Comparison of ENCODE assay signal across 19 cellular contexts in the genomic region with DNA sequence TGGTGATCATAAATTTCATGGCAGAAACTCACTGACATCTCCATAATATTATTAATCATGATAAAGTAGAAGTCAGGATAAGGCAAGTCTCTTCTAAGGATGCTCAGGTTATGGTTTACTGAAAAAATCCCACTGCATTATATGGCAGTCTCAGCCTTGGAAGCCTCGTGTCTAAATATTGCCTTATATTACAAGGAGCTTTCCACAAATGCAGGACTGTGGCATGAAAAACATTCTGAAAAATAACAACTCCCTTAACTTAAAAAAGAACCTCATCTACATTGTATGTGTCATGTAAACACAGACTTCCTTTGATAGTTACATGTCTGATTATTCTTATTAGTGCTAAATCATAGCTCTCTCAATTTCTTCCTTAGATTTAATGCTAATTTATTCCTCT.
"Had no signal": no experiment of that assay in that cellular context is flagged by ENCODE, and none has a peak within 500 bp of the region (broad histone marks: within the 10 kb centered on the region; RNA-seq: fewer than 3 reads in every experiment).

No MANE protein-coding gene starts in this region.

- H3K79me2 ChIP-seq: hepatocyte, parathyroid adenoma had no signal

- H3K27ac ChIP-seq: coronary artery, hepatocyte, left ventricle myocardium inferior, lower lobe of right lung, parathyroid adenoma, prostate gland, right lobe of liver had no signal

- H3K4me3 Mint-ChIP-seq: memory B cell, naive B cell, nephron progenitor cell had no signal

- H3K4me1 Mint-ChIP-seq: nephron progenitor cell had no signal

- H3K4me2 ChIP-seq: hepatocyte had no signal

- DNase-seq: effector CD4-positive, alpha-beta T cell; foreskin melanocyte; head of caudate nucleus; kidney; left cardiac atrium; left ventricle myocardium inferior; lower lobe of right lung; naive B cell; nephron progenitor cell; right lobe of liver; stimulated activated CD4-positive, alpha-beta T cell treated with anti-CD3 and anti-CD28 coated beads, Interleukin-2, amount 100 ng/mL, for 24 hours; stimulated activated naive CD4-positive, alpha-beta T cell; trophoblast cell had no signal

- H3K4me3 ChIP-seq: coronary artery, hepatocyte, left ventricle myocardium inferior, lower lobe of right lung, prostate gland, right lobe of liver had no signal

- H3K9me3 ChIP-seq: left ventricle myocardium inferior, lower lobe of right lung, prostate gland, right lobe of liver had no signal

- H3K27ac Mint-ChIP-seq: memory B cell, nephron progenitor cell had no signal

- H3K9ac ChIP-seq: parathyroid adenoma had no signal

- FAIRE-seq: kidney had no signal

- H3K36me3 Mint-ChIP-seq: memory B cell, naive B cell had no signal

- ATAC-seq: esophagus mucosa, left cardiac atrium, lower lobe of right lung, right lobe of liver had no signal

- H3K27me3 Mint-ChIP-seq: naive B cell had no signal

- H2AFZ ChIP-seq: hepatocyte, parathyroid adenoma had no signal

- H3K36me3 ChIP-seq: left ventricle myocardium inferior, lower lobe of right lung, prostate gland, right lobe of liver had no signal

- H3K27me3 ChIP-seq: hepatocyte, right lobe of liver had no signal

- H3K9me3 Mint-ChIP-seq: memory B cell, nephron progenitor cell had no signal

- H3K4me1 ChIP-seq: left ventricle myocardium inferior, lower lobe of right lung, parathyroid adenoma, prostate gland, right lobe of liver had no signal
